9 cellular contexts compared by ENCODE assay signal in genomic region chr6:128259036-128259734, GRCh38.
DNase-seq lines count a peak whose midpoint lies in the region; ATAC-seq lines count a peak whose summit lies in the region.
"Had no signal": no experiment of that assay in that cellular context is flagged by ENCODE, and none has a peak within 500 bp of the region (broad histone marks: within the 10 kb centered on the region; RNA-seq: fewer than 3 reads in every experiment).

No MANE protein-coding gene starts in this region.

- H3K27me3 Mint-ChIP-seq in activated naive CD4-positive, alpha-beta T cell treated with anti-CD3 and anti-CD28 coated beads, Interleukin-2, amount 10 ng/mL, durations not matched to agents 7 days and 5 days: no peaks in the 10 kb centered on the region

- ATAC-seq in HG03045 (IDR thresholded peaks at IDR 0.05; ENCODE audit: unreplicated experiment): peak; percentile 90
- ATAC-seq in activated naive CD4-positive, alpha-beta T cell treated with anti-CD3 and anti-CD28 coated beads, Interleukin-2, amount 50 U/mL, for 72 hours: peak; percentile 84 to 94

- no peaks in the 10 kb centered on the region for H3K9me3 Mint-ChIP-seq in activated naive CD4-positive, alpha-beta T cell treated with anti-CD3 and anti-CD28 coated beads, Interleukin-2, amount 10 ng/mL, durations not matched to agents 7 days and 5 days
- H3K9me3 Mint-ChIP-seq in activated naive CD4-positive, alpha-beta T cell treated with anti-CD3 and anti-CD28 coated beads, Interleukin-2, amount 50 U/mL, for 72 hours: peaks cover 4 to 5% of the 10 kb centered on the region in 2 donors

- H3K4me1 Mint-ChIP-seq in activated naive CD4-positive, alpha-beta T cell treated with anti-CD3 and anti-CD28 coated beads, Interleukin-2, amount 10 ng/mL, durations not matched to agents 7 days and 5 days: peaks cover 28% of the 10 kb centered on the region

- CTCF ChIA-PET in activated naive CD4-positive, alpha-beta T cell treated with anti-CD3 and anti-CD28 coated beads, Interleukin-2, amount 10 ng/mL, durations not matched to agents 7 days and 5 days (lab: Charles Lee): interaction anchor here (0.9 kb wide), 1 partner anchor 69 kb away, joined by 3 read pairs; no protein-coding TSS in a partner anchor

- H3K4me3 Mint-ChIP-seq in activated naive CD4-positive, alpha-beta T cell treated with anti-CD3 and anti-CD28 coated beads, Interleukin-2, amount 10 ng/mL, durations not matched to agents 7 days and 5 days: peak overlapping the region; percentile 69

- DNase-seq in activated naive CD4-positive, alpha-beta T cell treated with anti-CD3 and anti-CD28 coated beads, Interleukin-2, amount 10 ng/mL, durations not matched to agents 7 days and 5 days: no peak
- DNase-seq in activated naive CD4-positive, alpha-beta T cell treated with Interleukin-2 at 50 U/mL for 16 hours: no peak
- peak in 1 of 2 donors; percentile 12 for DNase-seq in activated naive CD4-positive, alpha-beta T cell treated with anti-CD3 and anti-CD28 coated beads, Interleukin-2, amount 50 U/mL, for 72 hours (ENCODE audit: low spot score in 2 of 2)
- no peak for DNase-seq in NCI-H2196 (lab: John Stamatoyannopoulos, UW; ENCODE audit: unreplicated experiment)
- no peak for DNase-seq in anterior cingulate cortex (lab: John Stamatoyannopoulos, UW)
- DNase-seq in HUDEP-2 (lab: John Stamatoyannopoulos, UW; ENCODE audit: unreplicated experiment in 76 of 76): no peak
- DNase-seq in GOT3 (lab: John Stamatoyannopoulos, UW): no peak
- DNase-seq: IMR-90 had no signal

- no peaks in the 10 kb centered on the region for H3K36me3 Mint-ChIP-seq in activated naive CD4-positive, alpha-beta T cell treated with anti-CD3 and anti-CD28 coated beads, Interleukin-2, amount 10 ng/mL, durations not matched to agents 7 days and 5 days
- H3K36me3 Mint-ChIP-seq in activated naive CD4-positive, alpha-beta T cell treated with anti-CD3 and anti-CD28 coated beads, Interleukin-2, amount 50 U/mL, for 72 hours: peaks cover 5 to 16% of the 10 kb centered on the region in 2 donors

- H3K27ac Mint-ChIP-seq in activated naive CD4-positive, alpha-beta T cell treated with anti-CD3 and anti-CD28 coated beads, Interleukin-2, amount 10 ng/mL, durations not matched to agents 7 days and 5 days: peak overlapping the region; percentile 80
- peak overlapping the region; percentile 33 to 65 for H3K27ac Mint-ChIP-seq in activated naive CD4-positive, alpha-beta T cell treated with anti-CD3 and anti-CD28 coated beads, Interleukin-2, amount 50 U/mL, for 72 hours
